5 cellular contexts compared by ENCODE assay signal in genomic region chr3:8584661-8585060, GRCh38. TPM values are rescaled to one million over a fixed set of nuclear protein-coding genes. Genes with fewer than 3 reads are reported as not detected.
"Had no signal": no experiment of that assay in that cellular context is flagged by ENCODE, and none has a peak within 500 bp of the region (broad histone marks: within the 10 kb centered on the region; RNA-seq: fewer than 3 reads in every experiment).

No MANE protein-coding gene starts in this region.

- H3K36me3 Mint-ChIP-seq: IgD-negative memory B cell had no signal

- ATAC-seq: HepG2, K562 had no signal

- H3K4me3 Mint-ChIP-seq: IgD-negative memory B cell had no signal

- H3K4me3 ChIP-seq: K562 had no signal

- DNase-seq: IMR-90 had no signal

- H3K27ac Mint-ChIP-seq: IgD-negative memory B cell had no signal

- H3K27ac ChIP-seq: HL-60 had no signal

- H3K27me3 Mint-ChIP-seq: IgD-negative memory B cell had no signal

- H3K4me1 Mint-ChIP-seq: IgD-negative memory B cell had no signal

RNA-seq across cellular contexts. Expression of gene SSUH2, which starts 59.9 kb away (rescaled TPM):
- total RNA-seq: IMR-90, K562 had no signal
